Comparison of ENCODE assay signal across 28 cellular contexts in genomic region chr10:21458496-21458895, GRCh38.
"Had no signal": no experiment of that assay in that cellular context is flagged by ENCODE, and none has a peak within 500 bp of the region (broad histone marks: within the 10 kb centered on the region; RNA-seq: fewer than 3 reads in every experiment).

No MANE protein-coding gene starts in this region.

- H3K36me3 ChIP-seq: brain microvascular endothelial cell, esophagus squamous epithelium, heart right ventricle, lower lobe of right lung, stomach, suprapubic skin, tibial artery had no signal

- H3K27ac Mint-ChIP-seq: activated naive CD4-positive, alpha-beta T cell treated with anti-CD3 and anti-CD28 coated beads, Interleukin-2, amount 10 ng/mL, durations not matched to agents 7 days and 5 days; activated naive CD8-positive, alpha-beta T cell treated with anti-CD3 and anti-CD28 coated beads, Interleukin-2, amount 10 ng/mL, durations not matched to agents 7 days and 5 days; dendritic cell treated with granulocyte-macrophage colony-stimulating factor and Interleukin-4, amounts not matched to agents 40 ng/mL and 50 ng/mL, for 4 days; naive B cell; stimulated activated naive B cell treated with anti-CD40 and anti-IgM and Interleukin-4, amounts not matched to agents 10 μg/mL and 1 μg/mL and 100 μg/mL, for 72 hours; T-helper 1 cell treated with Interleukin-12 subunit alpha and Interleukin-12 subunit beta and Interleukin-4 antibody, amounts not matched to agents 30 μg/mL and 1 μg/mL, for 36 hours had no signal

- H3K4me1 ChIP-seq: esophagus squamous epithelium, heart right ventricle, lower lobe of right lung, psoas muscle, stomach, suprapubic skin, tibial artery had no signal

- H3K27me3 Mint-ChIP-seq: dendritic cell treated with granulocyte-macrophage colony-stimulating factor and Interleukin-4, amounts not matched to agents 40 ng/mL and 50 ng/mL, for 4 days; naive B cell had no signal

- DNase-seq: activated CD4-positive, alpha-beta T cell treated with anti-CD3 and anti-CD28 coated beads for 4 hours; activated CD4-positive, alpha-beta T cell treated with anti-CD3 and anti-CD28 coated beads, Interleukin-2, amount 50 U/mL, for 4 hours; activated effector memory CD4-positive, alpha-beta T cell treated with anti-CD3 and anti-CD28 coated beads, Interleukin-2, amount 50 U/mL, for 16 hours; activated naive CD4-positive, alpha-beta T cell treated with anti-CD3 and anti-CD28 coated beads, Interleukin-2, amount 10 ng/mL, durations not matched to agents 7 days and 5 days; activated naive CD8-positive, alpha-beta T cell treated with anti-CD3 and anti-CD28 coated beads, Interleukin-2, amount 10 ng/mL, durations not matched to agents 7 days and 5 days; amniotic stem cell; brain microvascular endothelial cell; central memory CD4-positive, alpha-beta T cell; esophagus squamous epithelium; foreskin melanocyte; heart right ventricle; lower lobe of right lung; naive B cell; psoas muscle; SK-N-SH; stimulated activated CD4-positive, alpha-beta T cell treated with anti-CD3 and anti-CD28 coated beads, Interleukin-15, amount 100 ng/mL, for 24 hours; stimulated activated CD4-positive, alpha-beta T cell treated with anti-CD3 and anti-CD28 coated beads, Interleukin-2, amount 100 ng/mL, for 24 hours; stimulated activated naive B cell treated with anti-CD40 and anti-IgM and Interleukin-4, amounts not matched to agents 10 μg/mL and 1 μg/mL and 100 μg/mL, for 72 hours; stomach; SW 1271; T-helper 9 cell; tibial artery had no signal

- H2AFZ ChIP-seq: parathyroid adenoma had no signal

- H3K4me3 Mint-ChIP-seq: activated naive CD4-positive, alpha-beta T cell treated with anti-CD3 and anti-CD28 coated beads, Interleukin-2, amount 10 ng/mL, durations not matched to agents 7 days and 5 days; activated naive CD8-positive, alpha-beta T cell treated with anti-CD3 and anti-CD28 coated beads, Interleukin-2, amount 10 ng/mL, durations not matched to agents 7 days and 5 days; dendritic cell treated with granulocyte-macrophage colony-stimulating factor and Interleukin-4, amounts not matched to agents 40 ng/mL and 50 ng/mL, for 4 days; naive B cell; stimulated activated naive B cell treated with anti-CD40 and anti-IgM and Interleukin-4, amounts not matched to agents 10 μg/mL and 1 μg/mL and 100 μg/mL, for 72 hours; T-helper 1 cell treated with Interleukin-12 subunit alpha and Interleukin-12 subunit beta and Interleukin-4 antibody, amounts not matched to agents 30 μg/mL and 1 μg/mL, for 36 hours had no signal

- H3K4me3 ChIP-seq: esophagus squamous epithelium, heart right ventricle, lower lobe of right lung, psoas muscle, stomach, suprapubic skin, tibial artery had no signal

- H3K9me2 ChIP-seq: SK-N-SH had no signal

- H3K9me3 Mint-ChIP-seq: stimulated activated naive B cell treated with anti-CD40 and anti-IgM and Interleukin-4, amounts not matched to agents 10 μg/mL and 1 μg/mL and 100 μg/mL, for 72 hours; T-helper 1 cell treated with Interleukin-12 subunit alpha and Interleukin-12 subunit beta and Interleukin-4 antibody, amounts not matched to agents 30 μg/mL and 1 μg/mL, for 36 hours had no signal

- H3K27ac ChIP-seq: brain microvascular endothelial cell, epithelial cell of prostate, esophagus squamous epithelium, heart right ventricle, lower lobe of right lung, parathyroid adenoma, psoas muscle, stomach, suprapubic skin, tibial artery, VCaP had no signal

- H3K4me2 ChIP-seq: SK-N-SH had no signal

- H3K79me2 ChIP-seq: parathyroid adenoma had no signal

- H3K9ac ChIP-seq: parathyroid adenoma, SK-N-SH had no signal

- H3K9me3 ChIP-seq: esophagus squamous epithelium, lower lobe of right lung, psoas muscle, SK-N-SH, suprapubic skin, tibial artery had no signal

- H3K36me3 Mint-ChIP-seq: activated naive CD4-positive, alpha-beta T cell treated with anti-CD3 and anti-CD28 coated beads, Interleukin-2, amount 10 ng/mL, durations not matched to agents 7 days and 5 days; activated naive CD8-positive, alpha-beta T cell treated with anti-CD3 and anti-CD28 coated beads, Interleukin-2, amount 10 ng/mL, durations not matched to agents 7 days and 5 days; naive B cell; stimulated activated naive B cell treated with anti-CD40 and anti-IgM and Interleukin-4, amounts not matched to agents 10 μg/mL and 1 μg/mL and 100 μg/mL, for 72 hours had no signal

- H3K27me3 ChIP-seq: brain microvascular endothelial cell, esophagus squamous epithelium, heart right ventricle, stomach, suprapubic skin, tibial artery had no signal

- H3K4me1 Mint-ChIP-seq: activated naive CD4-positive, alpha-beta T cell treated with anti-CD3 and anti-CD28 coated beads, Interleukin-2, amount 10 ng/mL, durations not matched to agents 7 days and 5 days; activated naive CD8-positive, alpha-beta T cell treated with anti-CD3 and anti-CD28 coated beads, Interleukin-2, amount 10 ng/mL, durations not matched to agents 7 days and 5 days; naive B cell; stimulated activated naive B cell treated with anti-CD40 and anti-IgM and Interleukin-4, amounts not matched to agents 10 μg/mL and 1 μg/mL and 100 μg/mL, for 72 hours had no signal
